Comparison of ENCODE assay signal across 1 cellular context in genomic region chr6:30907758-30908591, GRCh38.
TF ChIP-seq lines count a peak whose summit lies in the region.

TSS of gene GTF2H4 (plus strand) at chr6:30908207.

TF ChIP-seq in SK-N-SH, 30 proteins besides CTCF, POLR2A, EP300 and RAD21 (continued from another document):
- TF ChIP-seq USF1 (IDR thresholded peaks at IDR 0.05; ENCODE audit: borderline replicate concordance, low read depth) (no peak), RXRA (IDR thresholded peaks at IDR 0.05; ENCODE audit: borderline replicate concordance, low read depth) (no peak), NRF1 (IDR thresholded peaks at IDR 0.05; ENCODE audit: low read depth, low read length) (no peak), USF2 (IDR thresholded peaks at IDR 0.05; ENCODE audit: borderline replicate concordance, low read depth, low read length) (no peak), MXI1 (IDR thresholded peaks at IDR 0.05; ENCODE audit: low read depth, low read length) (peak; percentile 91), PBX3 (IDR thresholded peaks at IDR 0.05) (no peak; the same call in none of the 2 replicates), TAF1 (IDR thresholded peaks at IDR 0.05; ENCODE audit: borderline replicate concordance, low read depth, low read length) (no peak), RFX5 (IDR thresholded peaks at IDR 0.05; ENCODE audit: low read length) (no peak), FOSL2 (IDR thresholded peaks at IDR 0.05; ENCODE audit: borderline replicate concordance, low read depth) (no peak), YY1 (IDR thresholded peaks at IDR 0.05; ENCODE audit: low read depth) (peak; percentile 66; the same call in 1 of the 2 replicates), SMC3 (IDR thresholded peaks at IDR 0.05; ENCODE audit: low read depth, low read length) (no peak; the same call in 1 of the 2 replicates), CHD2 (IDR thresholded peaks at IDR 0.05; ENCODE audit: low read length, partially characterized antibody) (peak; percentile 83), RCOR1 (IDR thresholded peaks at IDR 0.05; ENCODE audit: low read length) (peak; percentile 73)
